In the genomic region with DNA sequence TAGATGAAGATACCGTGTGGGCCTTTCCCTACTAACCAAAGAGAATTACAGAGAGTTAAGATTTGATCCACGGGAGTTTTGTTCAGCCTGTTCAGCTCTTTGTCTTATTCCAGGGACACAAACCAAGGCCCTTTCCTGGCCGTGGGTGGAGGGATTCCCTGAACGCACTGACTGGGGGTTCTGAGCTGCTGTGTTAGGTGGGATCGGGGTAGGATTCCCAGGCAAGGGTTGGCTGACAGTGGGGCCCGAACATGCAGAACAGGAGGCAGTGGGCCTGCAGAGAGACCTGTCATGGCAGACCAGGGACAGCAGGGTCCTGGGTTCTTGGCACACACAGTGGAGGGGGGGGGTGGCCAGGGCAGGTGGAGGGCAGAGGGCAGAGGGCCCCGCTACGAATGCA, we compare ENCODE assay signal across 25 cellular contexts.
A peak's percentile ranks its signal among the peaks of the same experiment; 100 is the strongest.
DNase-seq lines count a peak whose midpoint lies in the region; TF ChIP-seq lines count a peak whose summit lies in the region.
"Had no signal": no experiment of that assay in that cellular context is flagged by ENCODE, and none has a peak within 500 bp of the region (broad histone marks: within the 10 kb centered on the region; RNA-seq: fewer than 3 reads in every experiment).

No MANE protein-coding gene starts in this region.

- H3K27ac ChIP-seq in BLaER1: peak overlapping the region; percentile 59
- H3K27ac ChIP-seq in C4-2B: peak overlapping the region; percentile 38
- no peak overlapping the region for H3K27ac ChIP-seq in neural progenitor cell
- no peak overlapping the region for H3K27ac ChIP-seq in H9 (ENCODE audit: insufficient read length, low read depth, low read length)
- H3K27ac ChIP-seq in PC-9: no peak overlapping the region
- H3K27ac ChIP-seq: 22Rv1, A549 had no signal

- no peak overlapping the region for H2BK15ac ChIP-seq in H9 (ENCODE audit: low read depth, low read length)

- H3K4me2 ChIP-seq in BLaER1 (peak overlapping the region; percentile 52), neural progenitor cell (no peak overlapping the region), H9 (ENCODE audit: insufficient read depth, insufficient read length, low read length) (no peak overlapping the region), PC-9 (no peak overlapping the region)
- H3K4me2 ChIP-seq: A549 had no signal

- H3K9me3 ChIP-seq in BLaER1: no peaks in the 10 kb centered on the region
- H3K9me3 ChIP-seq in neural progenitor cell (ENCODE audit: low read depth): no peaks in the 10 kb centered on the region
- no peaks in the 10 kb centered on the region for H3K9me3 ChIP-seq in H9 (ENCODE audit: control insufficient read depth, low read depth, low read length)
- no peaks in the 10 kb centered on the region for H3K9me3 ChIP-seq in PC-9 (ENCODE audit: insufficient read depth, low read depth)
- H3K9me3 ChIP-seq: A549 had no signal

- peaks cover 40% of the 10 kb centered on the region for H3K36me3 ChIP-seq in BLaER1
- no peaks in the 10 kb centered on the region for H3K36me3 ChIP-seq in neural progenitor cell
- no peaks in the 10 kb centered on the region for H3K36me3 ChIP-seq in PC-9 (ENCODE audit: low read depth)

- H3K79me1 ChIP-seq in H9 (ENCODE audit: insufficient read depth, low read depth, low read length, poor library complexity, severe bottlenecking): no peaks in the 10 kb centered on the region

- H3K18ac ChIP-seq in H9 (ENCODE audit: insufficient read length, low read depth, low read length): no peak overlapping the region

- H3K9ac ChIP-seq in BLaER1 (no peak overlapping the region; the same call in 1 of the 2 replicates), neural progenitor cell (no peak overlapping the region), H9 (ENCODE audit: extremely low read depth, insufficient read length, low read length) (no peak overlapping the region)

- no peaks in the 10 kb centered on the region for H3K9me3 Mint-ChIP-seq in endothelial cell (ENCODE audit: unreplicated experiment)
- peaks cover 2% of the 10 kb centered on the region for H3K9me3 Mint-ChIP-seq in neural progenitor cell
- no peaks in the 10 kb centered on the region for H3K9me3 Mint-ChIP-seq in H9
- H3K9me3 Mint-ChIP-seq: CD4-positive, CD25-positive, alpha-beta regulatory T cell; CD8-positive, alpha-beta memory T cell had no signal

- TF ChIP-seq CTCF in C4-2B (conservative IDR thresholded peaks at IDR 0.05) (no peak), endothelial cell (IDR thresholded peaks at IDR 0.05; ENCODE audit: unreplicated experiment) (no peak), neural progenitor cell (IDR thresholded peaks at IDR 0.05) (no peak), H9 (conservative IDR thresholded peaks at IDR 0.05) (no peak), PC-9 (conservative IDR thresholded peaks at IDR 0.05) (no peak)

- POLR2A ChIA-PET in PC-9 (lab: Charles Lee; ENCODE audit: unreplicated experiment): no interaction called here

- no peak overlapping the region for H3K4ac ChIP-seq in H9 (ENCODE audit: low read depth, low read length)

- no peak overlapping the region for H3K23ac ChIP-seq in H9 (ENCODE audit: insufficient read length, low read depth, low read length)

- H2BK120ac ChIP-seq in H9 (ENCODE audit: low read depth, low read length, poor library complexity, severe bottlenecking): no peak overlapping the region

- H4K91ac ChIP-seq in H9 (ENCODE audit: insufficient read length, low read depth, low read length): no peak overlapping the region

- no peak overlapping the region for H3T11ph ChIP-seq in H9 (ENCODE audit: low read length)

- H3K23me2 ChIP-seq in H9 (ENCODE audit: insufficient read length, low read depth, low read length, poor library complexity, severe bottlenecking): no peaks in the 10 kb centered on the region

- H2AFZ ChIP-seq in neural progenitor cell (replicated peaks) (no peak overlapping the region), H9 (ENCODE audit: low read length) (no peak overlapping the region), PC-9 (no peak overlapping the region)

- H4K5ac ChIP-seq in H9 (ENCODE audit: insufficient read length, low read depth, low read length): no peak overlapping the region

- no CpG with 5 or more reads among the region's 8 CpGs for WGBS in H9 (ENCODE audit: extremely low coverage, insufficient read length, low lambda C conversion rate)

- H3K14ac ChIP-seq in H9 (ENCODE audit: insufficient read depth, low read length): no peak overlapping the region

- H3K27me3 ChIP-seq in BLaER1 (no peaks in the 10 kb centered on the region), neural progenitor cell (peaks cover 18% of the 10 kb centered on the region), H9 (ENCODE audit: insufficient read depth, low read length) (no peaks in the 10 kb centered on the region), PC-9 (ENCODE audit: insufficient read depth, low read depth) (peaks cover 54% of the 10 kb centered on the region)

- H3K9me2 ChIP-seq in PC-9 (ENCODE audit: insufficient read depth): no peaks in the 10 kb centered on the region

- DNase-seq in endothelial cell (ENCODE audit: low spot score) (no peak), neural progenitor cell (ENCODE audit: low spot score) (no peak), H9 (no peak), KG1 (lab: John Stamatoyannopoulos, UW) (no peak), PC-9 (no peak), globus pallidus (ENCODE audit: low spot score) (no peak)
- DNase-seq: AML-193; CD4-positive, alpha-beta memory T cell; CD4-positive, CD25-positive, alpha-beta regulatory T cell; CD8-positive, alpha-beta memory T cell; COR-L47; DMS 273 treated with DMSO at 0.1 percent for 48 hours; DMS153; DMS53; DMS79; DND-41; EL; GDM1 had no signal

- no peak overlapping the region for H4K8ac ChIP-seq in H9 (replicated peaks; ENCODE audit: insufficient read length, low read depth, low read length)

- H3K4me3 Mint-ChIP-seq in endothelial cell (ENCODE audit: unreplicated experiment): no peak overlapping the region
- no peak overlapping the region for H3K4me3 Mint-ChIP-seq in neural progenitor cell
- H3K4me3 Mint-ChIP-seq in H9: no peak overlapping the region
- H3K4me3 Mint-ChIP-seq: B cell; CD14-positive monocyte; CD4-positive, CD25-positive, alpha-beta regulatory T cell; CD8-positive, alpha-beta memory T cell had no signal

- intact Hi-C loops in PC-9 (cut with micrococcal nuclease; ENCODE audit: unreplicated experiment): no loop called here

- H3F3A ChIP-seq in neural progenitor cell (ENCODE audit: low read depth) (peaks cover 7% of the 10 kb centered on the region), PC-9 (ENCODE audit: insufficient read depth, low read depth) (no peaks in the 10 kb centered on the region)

- H3K4me3 ChIP-seq in BLaER1: no peak overlapping the region
- no peak overlapping the region for H3K4me3 ChIP-seq in neural progenitor cell
- no peak overlapping the region for H3K4me3 ChIP-seq in PC-9
- H3K4me3 ChIP-seq: A549, GM12878 had no signal

- CTCF ChIA-PET in PC-9 (lab: Charles Lee): no interaction called here

- no peaks in the 10 kb centered on the region for H3K36me3 Mint-ChIP-seq in endothelial cell (ENCODE audit: low read depth, unreplicated experiment)
- no peaks in the 10 kb centered on the region for H3K36me3 Mint-ChIP-seq in neural progenitor cell
- no peaks in the 10 kb centered on the region for H3K36me3 Mint-ChIP-seq in H9 (ENCODE audit: insufficient read depth in 1 of 3, low read depth in 3 of 3)
- H3K36me3 Mint-ChIP-seq: CD4-positive, CD25-positive, alpha-beta regulatory T cell; CD8-positive, alpha-beta memory T cell had no signal

- no peak overlapping the region for H2BK20ac ChIP-seq in H9 (ENCODE audit: low read depth, low read length, poor library complexity, severe bottlenecking)

- no peak overlapping the region for H2AK5ac ChIP-seq in H9 (ENCODE audit: insufficient read length, low read length)

- BruUV-seq in PC-9 (replicated peaks; lab: Mats Ljungman, UMichigan): no TSS peak

- H3K4me1 ChIP-seq in BLaER1 (peaks cover 96% of the 10 kb centered on the region), neural progenitor cell (peaks cover 7% of the 10 kb centered on the region), H9 (ENCODE audit: insufficient read depth, low read length) (no peaks in the 10 kb centered on the region), PC-9 (replicated peaks; ENCODE audit: insufficient read depth) (no peaks in the 10 kb centered on the region)

- H3K79me2 ChIP-seq in neural progenitor cell (ENCODE audit: low read depth) (no peaks in the 10 kb centered on the region), H9 (ENCODE audit: insufficient read depth, low read length) (no peaks in the 10 kb centered on the region), PC-9 (ENCODE audit: low read depth) (no peaks in the 10 kb centered on the region)

- H2BK12ac ChIP-seq in H9 (ENCODE audit: insufficient read length, low read depth, low read length): no peak overlapping the region

- H3K27me3 Mint-ChIP-seq in endothelial cell (ENCODE audit: unreplicated experiment) (peaks cover 2% of the 10 kb centered on the region), neural progenitor cell (ENCODE audit: insufficient read depth, low read depth) (peaks cover 17% of the 10 kb centered on the region), H9 (ENCODE audit: low read depth) (peaks cover 20% of the 10 kb centered on the region)

- peaks cover 27% of the 10 kb centered on the region; the same call in 1 of the 2 replicates for H4K20me1 ChIP-seq in BLaER1
- H4K20me1 ChIP-seq in neural progenitor cell (ENCODE audit: low read depth): peaks cover 7% of the 10 kb centered on the region
- no peaks in the 10 kb centered on the region for H4K20me1 ChIP-seq in H9 (ENCODE audit: control insufficient read depth, insufficient read depth, insufficient read length)
- H4K20me1 ChIP-seq in PC-9 (ENCODE audit: insufficient read depth): no peaks in the 10 kb centered on the region

- H3K56ac ChIP-seq in H9 (ENCODE audit: insufficient read length, low read depth, low read length): no peak overlapping the region

- no peak overlapping the region for H2BK5ac ChIP-seq in H9 (ENCODE audit: insufficient read length, low read length)

- H3K27ac Mint-ChIP-seq in endothelial cell (ENCODE audit: unreplicated experiment) (peak overlapping the region; percentile 50), neural progenitor cell (peak overlapping the region; percentile 47), H9 (no peak overlapping the region)
- H3K27ac Mint-ChIP-seq: B cell; CD14-positive monocyte; CD4-positive, alpha-beta memory T cell; CD4-positive, CD25-positive, alpha-beta regulatory T cell had no signal

- peaks cover 32% of the 10 kb centered on the region for H3K4me1 Mint-ChIP-seq in endothelial cell (ENCODE audit: unreplicated experiment)
- peaks cover 30% of the 10 kb centered on the region for H3K4me1 Mint-ChIP-seq in neural progenitor cell
- peaks cover 23 to 38% of the 10 kb centered on the region in 2 experiments for H3K4me1 Mint-ChIP-seq in H9

Comparison
In these comparisons a context has a peak if more than half of its experiments do, and no peak if none do; other contexts are left out.
1. H3K27ac ChIP-seq: peak in BLaER1 (single experiment) and C4-2B (single experiment); none in neural progenitor cell (single experiment), H9 (single experiment) and PC-9 (single experiment).
2. H3K27ac Mint-ChIP-seq: peak in endothelial cell (single experiment) and neural progenitor cell (single experiment); none in H9 (0 of 3).